In the genomic region with DNA sequence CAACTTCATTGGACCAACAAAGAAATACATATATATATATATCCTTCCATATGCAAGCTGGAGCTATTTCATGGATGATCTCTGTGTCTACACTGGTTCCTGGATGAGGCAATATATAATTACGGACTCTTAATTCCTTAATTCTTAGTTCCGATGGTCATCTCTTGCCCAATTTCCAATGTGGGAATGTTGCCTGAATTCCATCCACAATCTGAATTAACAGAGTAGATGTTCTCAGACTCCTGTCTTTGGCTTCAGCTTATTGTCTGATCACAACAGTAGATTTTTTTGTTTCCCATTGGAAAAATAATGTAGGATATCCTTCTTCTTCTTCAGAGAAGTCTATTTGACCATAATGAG, we compare ENCODE assay signal across 2 cellular contexts.
TF ChIP-seq lines count a peak whose summit lies in the region.

No MANE protein-coding gene starts in this region.

TF ChIP-seq in SK-N-SH, 30 proteins besides CTCF, POLR2A, EP300 and RAD21 (continued from another document):
- TF ChIP-seq, protein P1, sequence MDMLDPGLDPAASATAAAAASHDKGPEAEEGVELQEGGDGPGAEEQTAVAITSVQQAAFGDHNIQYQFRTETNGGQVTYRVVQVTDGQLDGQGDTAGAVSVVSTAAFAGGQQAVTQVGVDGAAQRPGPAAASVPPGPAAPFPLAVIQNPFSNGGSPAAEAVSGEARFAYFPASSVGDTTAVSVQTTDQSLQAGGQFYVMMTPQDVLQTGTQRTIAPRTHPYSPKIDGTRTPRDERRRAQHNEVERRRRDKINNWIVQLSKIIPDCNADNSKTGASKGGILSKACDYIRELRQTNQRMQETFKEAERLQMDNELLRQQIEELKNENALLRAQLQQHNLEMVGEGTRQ (IDR thresholded peaks at IDR 0.05; ENCODE audit: borderline replicate concordance, low read depth, low read length), result no peak
- TF ChIP-seq RXRA (IDR thresholded peaks at IDR 0.05; ENCODE audit: borderline replicate concordance, low read depth), result no peak

TF ChIP-seq in SK-N-SH treated with all-trans-retinoic acid at 6 μM for 48 hours, 23 proteins besides CTCF, POLR2A, EP300 and RAD21 (continued from another document):
- TF ChIP-seq, protein P2, sequence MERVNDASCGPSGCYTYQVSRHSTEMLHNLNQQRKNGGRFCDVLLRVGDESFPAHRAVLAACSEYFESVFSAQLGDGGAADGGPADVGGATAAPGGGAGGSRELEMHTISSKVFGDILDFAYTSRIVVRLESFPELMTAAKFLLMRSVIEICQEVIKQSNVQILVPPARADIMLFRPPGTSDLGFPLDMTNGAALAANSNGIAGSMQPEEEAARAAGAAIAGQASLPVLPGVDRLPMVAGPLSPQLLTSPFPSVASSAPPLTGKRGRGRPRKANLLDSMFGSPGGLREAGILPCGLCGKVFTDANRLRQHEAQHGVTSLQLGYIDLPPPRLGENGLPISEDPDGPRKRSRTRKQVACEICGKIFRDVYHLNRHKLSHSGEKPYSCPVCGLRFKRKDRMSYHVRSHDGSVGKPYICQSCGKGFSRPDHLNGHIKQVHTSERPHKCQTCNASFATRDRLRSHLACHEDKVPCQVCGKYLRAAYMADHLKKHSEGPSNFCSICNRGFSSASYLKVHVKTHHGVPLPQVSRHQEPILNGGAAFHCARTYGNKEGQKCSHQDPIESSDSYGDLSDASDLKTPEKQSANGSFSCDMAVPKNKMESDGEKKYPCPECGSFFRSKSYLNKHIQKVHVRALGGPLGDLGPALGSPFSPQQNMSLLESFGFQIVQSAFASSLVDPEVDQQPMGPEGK (CRISPR knock-in tag; IDR thresholded peaks at IDR 0.05; ENCODE audit: borderline replicate concordance), result no peak
- TF ChIP-seq ISL1 (CRISPR knock-in tag; IDR thresholded peaks at IDR 0.05), result no peak
- TF ChIP-seq BACH2 (CRISPR knock-in tag; IDR thresholded peaks at IDR 0.05; ENCODE audit: borderline replicate concordance), result no peak
- TF ChIP-seq ZC3H10 (CRISPR knock-in tag; IDR thresholded peaks at IDR 0.05), result no peak
- TF ChIP-seq OSR1 (CRISPR knock-in tag; IDR thresholded peaks at IDR 0.05), result no peak
- TF ChIP-seq CSDC2 (CRISPR knock-in tag; IDR thresholded peaks at IDR 0.05), result no peak
- no peak for TF ChIP-seq SNAI2 (CRISPR knock-in tag; IDR thresholded peaks at IDR 0.05)
